In genomic region chr10:114624941-114625780, GRCh38 we compare ENCODE assay signal across 17 cellular contexts. TPM values are rescaled to one million over a fixed set of nuclear protein-coding genes. Genes with fewer than 3 reads are reported as not detected.
DNase-seq lines count a peak whose midpoint lies in the region; ATAC-seq and TF ChIP-seq lines count a peak whose summit lies in the region.
"Had no signal": no experiment of that assay in that cellular context is flagged by ENCODE, and none has a peak within 500 bp of the region (broad histone marks: within the 10 kb centered on the region; RNA-seq: fewer than 3 reads in every experiment).

No MANE protein-coding gene starts in this region.

- H3K36me3 ChIP-seq in gastrocnemius medialis (no peaks in the 10 kb centered on the region), suprapubic skin (no peaks in the 10 kb centered on the region)
- H3K36me3 ChIP-seq: ascending aorta; BLaER1 treated with 17β-estradiol and CSF1 and Interleukin-3, amounts not matched to agents 10 nM and 100 nM had no signal

- WGBS in suprapubic skin = 79% methylated on average over 5 of the region's 5 CpGs

- TF ChIP-seq POLR2A in gastrocnemius medialis (IDR thresholded peaks at IDR 0.05) = no peak
- no peak for TF ChIP-seq POLR2A in suprapubic skin (IDR thresholded peaks at IDR 0.05)

- CTCF ChIA-PET in activated CD8-positive, alpha-beta memory T cell treated with anti-CD3 and anti-CD28 coated beads, Interleukin-2, amount 10 ng/mL, durations not matched to agents 7 days and 5 days (lab: Charles Lee) = interaction anchor here (1.1 kb wide), 1 partner anchor 9 kb away, joined by 6 read pairs; no protein-coding TSS in a partner anchor

- no peak overlapping the region for H3K27ac Mint-ChIP-seq in activated CD8-positive, alpha-beta memory T cell treated with anti-CD3 and anti-CD28 coated beads, Interleukin-2, amount 10 ng/mL, durations not matched to agents 7 days and 5 days
- H3K27ac Mint-ChIP-seq: activated T-cell treated with anti-CD3 and anti-CD28 coated beads, Interleukin-2, amount 50 U/mL, for 72 hours; memory B cell had no signal

- H3K27me3 ChIP-seq in gastrocnemius medialis (peaks cover 5 to 7% (median 7%) of the 10 kb centered on the region in 3 donors), suprapubic skin (no peaks in the 10 kb centered on the region)
- H3K27me3 ChIP-seq: ascending aorta, MG63 had no signal

- ATAC-seq in gastrocnemius medialis = peak; percentile 19 to 62
- ATAC-seq in activated CD8-positive, alpha-beta memory T cell treated with anti-CD3 and anti-CD28 coated beads, Interleukin-2, amount 10 ng/mL, durations not matched to agents 7 days and 5 days = no peak

- H3K4me3 ChIP-seq in gastrocnemius medialis (no peak overlapping the region), suprapubic skin (no peak overlapping the region)
- H3K4me3 ChIP-seq: ascending aorta; BLaER1 treated with 17β-estradiol and CSF1 and Interleukin-3, amounts not matched to agents 10 nM and 100 nM; GM23248; MG63 had no signal

- peaks cover 13% of the 10 kb centered on the region for H3K36me3 Mint-ChIP-seq in activated CD8-positive, alpha-beta memory T cell treated with anti-CD3 and anti-CD28 coated beads, Interleukin-2, amount 10 ng/mL, durations not matched to agents 7 days and 5 days
- H3K36me3 Mint-ChIP-seq: memory B cell had no signal

- peaks cover 28% of the 10 kb centered on the region for H3K4me1 Mint-ChIP-seq in activated CD8-positive, alpha-beta memory T cell treated with anti-CD3 and anti-CD28 coated beads, Interleukin-2, amount 10 ng/mL, durations not matched to agents 7 days and 5 days
- H3K4me1 Mint-ChIP-seq: memory B cell had no signal

- peaks cover 6% of the 10 kb centered on the region for H3K9me3 Mint-ChIP-seq in activated CD8-positive, alpha-beta memory T cell treated with anti-CD3 and anti-CD28 coated beads, Interleukin-2, amount 10 ng/mL, durations not matched to agents 7 days and 5 days (ENCODE audit: low read depth)

- H3K27ac ChIP-seq in epithelial cell of prostate = peak overlapping the region; percentile 87
- H3K27ac ChIP-seq in gastrocnemius medialis = peak overlapping the region; percentile 60 to 81 (median 72)
- H3K27ac ChIP-seq in suprapubic skin = no peak overlapping the region
- H3K27ac ChIP-seq: BLaER1 treated with 17β-estradiol and CSF1 and Interleukin-3, amounts not matched to agents 10 nM and 100 nM; GM23248; HL-60 had no signal

- no peak overlapping the region for H3K4me3 Mint-ChIP-seq in activated CD8-positive, alpha-beta memory T cell treated with anti-CD3 and anti-CD28 coated beads, Interleukin-2, amount 10 ng/mL, durations not matched to agents 7 days and 5 days
- H3K4me3 Mint-ChIP-seq: activated T-cell treated with anti-CD3 and anti-CD28 coated beads, Interleukin-2, amount 50 U/mL, for 72 hours; memory B cell had no signal

- H3K27me3 Mint-ChIP-seq in activated CD8-positive, alpha-beta memory T cell treated with anti-CD3 and anti-CD28 coated beads, Interleukin-2, amount 10 ng/mL, durations not matched to agents 7 days and 5 days = peaks cover 23% of the 10 kb centered on the region

- H3K9me3 ChIP-seq in gastrocnemius medialis (no peaks in the 10 kb centered on the region), suprapubic skin (no peaks in the 10 kb centered on the region)
- H3K9me3 ChIP-seq: ascending aorta had no signal

- intact Hi-C loops in gastrocnemius medialis (cut with DNase I; ENCODE audit: low total_unique reads) = no loop called here

- DNase-seq in Caki2 (ENCODE audit: low read depth) = peak; percentile 42
- DNase-seq in NCI-H226 = peak; percentile 54
- DNase-seq in epithelial cell of prostate (ENCODE audit: low read depth, low spot score) = no peak
- DNase-seq in gastrocnemius medialis = no peak
- no peak for DNase-seq in HUDEP-2 (lab: John Stamatoyannopoulos, UW; ENCODE audit: unreplicated experiment in 76 of 76)
- DNase-seq in DMS53 (lab: John Stamatoyannopoulos, UW) = no peak
- DNase-seq in suprapubic skin (ENCODE audit: low spot score in 2 of 2) = no peak
- DNase-seq in activated CD8-positive, alpha-beta memory T cell treated with anti-CD3 and anti-CD28 coated beads, Interleukin-2, amount 10 ng/mL, durations not matched to agents 7 days and 5 days = no peak
- DNase-seq: activated T-cell treated with anti-CD3 and anti-CD28 coated beads, Interleukin-2, amount 50 U/mL, for 72 hours; DND-41; GM23248; MG63; T-helper 1 cell had no signal

- in situ Hi-C loops in Caki2 (cut with HindIII; ENCODE audit: low pct_unique_long_range_greater_than_20kb, low sequenced_read_pairs) = no loop called here
- in situ Hi-C loops in gastrocnemius medialis (cut with MboI; ENCODE audit: low sequenced_read_pairs in 4 of 4) = no loop called here

- no peak for TF ChIP-seq EP300 in suprapubic skin (IDR thresholded peaks at IDR 0.05)

- no peak for TF ChIP-seq CTCF in gastrocnemius medialis (IDR thresholded peaks at IDR 0.05 in 4 of 5, conservative IDR thresholded peaks at IDR 0.05 in 1 of 5)
- no peak for TF ChIP-seq CTCF in suprapubic skin (IDR thresholded peaks at IDR 0.05)

- H3K4me1 ChIP-seq in gastrocnemius medialis = peaks cover 16 to 51% of the 10 kb centered on the region in 2 donors
- H3K4me1 ChIP-seq in suprapubic skin = peaks cover 32% of the 10 kb centered on the region

RNA-seq across cellular contexts. Expression of gene ABLIM1, which starts 32.9 kb away (rescaled TPM):
- 2.2 and 2.6 TPM in 2 replicates for total RNA-seq in Caki2 (2014; rRNA removed; shearing (Covaris generic); ENCODE audit: low replicate concordance)
- total RNA-seq in gastrocnemius medialis (100 to 1,000 TPM in 3 of 4 donors, 10 to 100 TPM in 1; 84.7 to 203 (median 150) TPM), suprapubic skin (100 to 1,000 TPM; 156 to 278 (median 213) TPM)
- total RNA-seq in activated CD8-positive, alpha-beta memory T cell treated with anti-CD3 and anti-CD28 coated beads, Interleukin-2, amount 10 ng/mL, durations not matched to agents 7 days and 5 days = 10 to 100 TPM; 14.8 to 54.9 TPM

Comparison
In these comparisons a context has a peak if more than half of its experiments do, and no peak if none do; other contexts are left out.
1. DNase-seq: peak in Caki2 (single experiment) and NCI-H226 (single experiment); none in epithelial cell of prostate (single experiment), gastrocnemius medialis (0 of 2), HUDEP-2 (0 of 76), DMS53 (single experiment), suprapubic skin (0 of 2) and activated CD8-positive, alpha-beta memory T cell treated with anti-CD3 and anti-CD28 coated beads, Interleukin-2, amount 10 ng/mL, durations not matched to agents 7 days and 5 days (single experiment).